Comparison of ENCODE assay signal across 1 cellular context in genomic region chr17:66200685-66201092, GRCh38.
TF ChIP-seq lines count a peak whose summit lies in the region.

No MANE protein-coding gene starts in this region.

TF ChIP-seq in HepG2, 621 proteins besides CTCF, POLR2A, EP300 and RAD21 (continued from another document and continues in another):
- TF ChIP-seq TRIM22 (IDR thresholded peaks at IDR 0.05): no peak
- no peak for TF ChIP-seq HMGA1 (CRISPR knock-in tag; conservative IDR thresholded peaks at IDR 0.05)
- no peak for TF ChIP-seq SMAD1 (CRISPR knock-in tag; IDR thresholded peaks at IDR 0.05; ENCODE audit: borderline replicate concordance, low read depth)
- no peak for TF ChIP-seq HIC2 (CRISPR knock-in tag; IDR thresholded peaks at IDR 0.05; ENCODE audit: low read depth)
- TF ChIP-seq CBX1 (IDR thresholded peaks at IDR 0.05; ENCODE audit: low read depth): no peak
- no peak for TF ChIP-seq SIX4 (CRISPR knock-in tag; IDR thresholded peaks at IDR 0.05)
- TF ChIP-seq WIZ (CRISPR knock-in tag; IDR thresholded peaks at IDR 0.05): no peak
- TF ChIP-seq ZHX1 (CRISPR knock-in tag; IDR thresholded peaks at IDR 0.05; ENCODE audit: low read depth): no peak
- TF ChIP-seq ZNF737 (CRISPR knock-in tag; IDR thresholded peaks at IDR 0.05; ENCODE audit: borderline replicate concordance): no peak
- no peak for TF ChIP-seq ZNF747 (CRISPR knock-in tag; IDR thresholded peaks at IDR 0.05; ENCODE audit: borderline replicate concordance)
- TF ChIP-seq ATF5 (CRISPR knock-in tag; IDR thresholded peaks at IDR 0.05; ENCODE audit: low read depth): no peak
- no peak for TF ChIP-seq ZNF713 (CRISPR knock-in tag; IDR thresholded peaks at IDR 0.05)
- TF ChIP-seq BHLHE40 (IDR thresholded peaks at IDR 0.05; ENCODE audit: low read length): peak; percentile 100
- 0 out of 2 replicates have a peak, but pooled peaks have one; percentile 37 for TF ChIP-seq TFDP2 (CRISPR knock-in tag; IDR thresholded peaks at IDR 0.05)
- TF ChIP-seq ZNF317 (CRISPR knock-in tag; IDR thresholded peaks at IDR 0.05): peak; percentile 26; the same call in 1 of the 2 replicates
- TF ChIP-seq ZBTB10 (CRISPR knock-in tag; IDR thresholded peaks at IDR 0.05; ENCODE audit: borderline replicate concordance): no peak
- TF ChIP-seq ZNF574 (CRISPR knock-in tag; IDR thresholded peaks at IDR 0.05): 0 out of 2 replicates have a peak, but pooled peaks have one; percentile 27
- TF ChIP-seq ZBTB7A (CRISPR knock-in tag; IDR thresholded peaks at IDR 0.05): no peak
- no peak for TF ChIP-seq CSRNP1 (CRISPR knock-in tag; IDR thresholded peaks at IDR 0.05)
- no peak for TF ChIP-seq U2AF2 (IDR thresholded peaks at IDR 0.05; ENCODE audit: low read depth, low read length)
- TF ChIP-seq TBL1XR1 (IDR thresholded peaks at IDR 0.05; ENCODE audit: borderline replicate concordance, low read length, partially characterized antibody): no peak
- TF ChIP-seq ATF2 (CRISPR knock-in tag; IDR thresholded peaks at IDR 0.05): peak; percentile 54; the same call in 1 of the 2 replicates
- peak; percentile 63 for TF ChIP-seq ASH2L (IDR thresholded peaks at IDR 0.05; ENCODE audit: insufficient read length, low read depth, low read length)
- TF ChIP-seq PCBP1 (IDR thresholded peaks at IDR 0.05; ENCODE audit: borderline replicate concordance, low read depth, low read length): no peak
- no peak for TF ChIP-seq KAT2B (IDR thresholded peaks at IDR 0.05; ENCODE audit: borderline replicate concordance, low read depth, low read length)
- no peak for TF ChIP-seq BRD4 (CRISPR knock-in tag; IDR thresholded peaks at IDR 0.05)
- TF ChIP-seq ZNF441 (CRISPR knock-in tag; IDR thresholded peaks at IDR 0.05; ENCODE audit: borderline replicate concordance): no peak
- TF ChIP-seq NFYB (CRISPR knock-in tag; IDR thresholded peaks at IDR 0.05): no peak
- no peak for TF ChIP-seq ISX (CRISPR knock-in tag; conservative IDR thresholded peaks at IDR 0.05)
- no peak for TF ChIP-seq SP140L (CRISPR knock-in tag; IDR thresholded peaks at IDR 0.05; ENCODE audit: borderline replicate concordance)
- TF ChIP-seq XRCC5 (optimal IDR thresholded peaks at IDR 0.05; ENCODE audit: low read length): peak; percentile 80
- no peak for TF ChIP-seq ZNF652 (CRISPR knock-in tag; IDR thresholded peaks at IDR 0.05; ENCODE audit: borderline replicate concordance, low read depth)
- no peak for TF ChIP-seq ZNF232 (CRISPR knock-in tag; IDR thresholded peaks at IDR 0.05; ENCODE audit: borderline replicate concordance)
- no peak for TF ChIP-seq ZNF383 (CRISPR knock-in tag; IDR thresholded peaks at IDR 0.05; ENCODE audit: borderline replicate concordance)
- no peak for TF ChIP-seq ZBTB2 (CRISPR knock-in tag; IDR thresholded peaks at IDR 0.05; ENCODE audit: low read depth)
- TF ChIP-seq DMAP1 (CRISPR knock-in tag; IDR thresholded peaks at IDR 0.05): peak; percentile 54; the same call in 1 of the 2 replicates
- TF ChIP-seq EZH2 (conservative IDR thresholded peaks at IDR 0.05; ENCODE audit: low read depth, low read length): no peak
- TF ChIP-seq REPIN1 (CRISPR knock-in tag; IDR thresholded peaks at IDR 0.05; ENCODE audit: borderline replicate concordance, low read depth): no peak
- no peak for TF ChIP-seq ZNF143 (CRISPR knock-in tag; IDR thresholded peaks at IDR 0.05)
